In genomic region chr6:121932071-121933009, GRCh38 we compare ENCODE assay signal across 9 cellular contexts.
DNase-seq lines count a peak whose midpoint lies in the region; ATAC-seq, FAIRE-seq and TF ChIP-seq lines count a peak whose summit lies in the region.
"Had no signal": no experiment of that assay in that cellular context is flagged by ENCODE, and none has a peak within 500 bp of the region (broad histone marks: within the 10 kb centered on the region; RNA-seq: fewer than 3 reads in every experiment).

No MANE protein-coding gene starts in this region.

- no peaks in the 10 kb centered on the region for H3K36me3 ChIP-seq in PC-3 (ENCODE audit: low read depth, low read length)
- no peaks in the 10 kb centered on the region for H3K36me3 ChIP-seq in osteoblast (ENCODE audit: insufficient read depth, low read length)

- H3K27me3 ChIP-seq in PC-3 (ENCODE audit: low read length) = no peaks in the 10 kb centered on the region
- H3K27me3 ChIP-seq in osteoblast (ENCODE audit: insufficient read depth, low read length) = no peaks in the 10 kb centered on the region

- ATAC-seq in PC-3 (no peak; the same call in 1 of the 2 replicates), GM18519 (IDR thresholded peaks at IDR 0.05; ENCODE audit: low FRiP score, unreplicated experiment) (no peak)

- FAIRE-seq in GM19239 (lab: Jason Lieb, UNC) = no peak

- intact Hi-C loops in PC-3 (cut with micrococcal nuclease) = no loop called here

- no peaks in the 10 kb centered on the region for H3K9me2 ChIP-seq in PC-3 (replicated peaks; ENCODE audit: low read length)

- no peak overlapping the region for H3K9ac ChIP-seq in PC-3 (ENCODE audit: low read length)

- H3K4me1 ChIP-seq in PC-3 (ENCODE audit: insufficient read depth, low read length) = no peaks in the 10 kb centered on the region; the same call in 1 of the 2 replicates
- H3K4me1 ChIP-seq in osteoblast (ENCODE audit: insufficient read depth, low read length) = peaks cover 17% of the 10 kb centered on the region

- H3K4me3 ChIP-seq in PC-3 (ENCODE audit: low read length) = no peak overlapping the region
- H3K4me3 ChIP-seq in fibroblast of pulmonary artery (replicated peaks; ENCODE audit: low read depth, low read length) = no peak overlapping the region
- peak overlapping the region; percentile 55 for H3K4me3 ChIP-seq in osteoblast (ENCODE audit: insufficient read depth, low read length)

- POLR2A ChIA-PET in PC-3 (lab: Charles Lee; ENCODE audit: unreplicated experiment) = no interaction called here

- H3K27ac ChIP-seq in PC-3 (ENCODE audit: low read length) (no peak overlapping the region), osteoblast (ENCODE audit: low read depth, low read length) (peak overlapping the region; percentile 75)

- no peaks in the 10 kb centered on the region for H3F3A ChIP-seq in PC-3 (ENCODE audit: low read length, unreplicated experiment)

- TF ChIP-seq CTCF in PC-3 (conservative IDR thresholded peaks at IDR 0.05; ENCODE audit: low read depth, low read length) (no peak), fibroblast of pulmonary artery (IDR thresholded peaks at IDR 0.05; ENCODE audit: low read length, missing control alignments) (no peak), osteoblast (IDR thresholded peaks at IDR 0.05; ENCODE audit: extremely low read depth, low read depth, low read length) (no peak)

- H3K4me2 ChIP-seq in PC-3 (ENCODE audit: low read length) (peak overlapping the region; percentile 13; the same call in 1 of the 2 replicates), osteoblast (ENCODE audit: insufficient read depth, low read length) (peak overlapping the region; percentile 74)

- H4K20me1 ChIP-seq in PC-3 (ENCODE audit: low read length) = no peaks in the 10 kb centered on the region
- H4K20me1 ChIP-seq in osteoblast (ENCODE audit: insufficient read depth, low read length) = no peaks in the 10 kb centered on the region

- DNase-seq in DMS114 treated with DMSO at 0.1 percent for 48 hours (lab: John Stamatoyannopoulos, UW; ENCODE audit: unreplicated experiment) = peak; percentile 90
- peak; percentile 51 for DNase-seq in PC-3
- DNase-seq in fibroblast of pulmonary artery (ENCODE audit: low read depth) = peak; percentile 68
- peak; percentile 57 for DNase-seq in osteoblast (ENCODE audit: insufficient read length, low spot score, missing footprints)
- no peak for DNase-seq in GM19239 (ENCODE audit: insufficient read length, low spot score)
- DNase-seq in HPDE6-E6E7 (ENCODE audit: extremely low spot score) = no peak
- no peak for DNase-seq in stimulated activated CD4-positive, alpha-beta T cell treated with anti-CD3 and anti-CD28 coated beads, Interleukin-1b, Interleukin-23, amount 100 ng/mL, for 48 hours
- DNase-seq: SHP77 had no signal

- CTCF ChIA-PET in PC-3 (lab: Charles Lee) = no interaction called here

- no TSS peak for BruUV-seq in PC-3 (replicated peaks; lab: Mats Ljungman, UMichigan)

- no peak overlapping the region; the same call in 1 of the 2 replicates for H2AFZ ChIP-seq in PC-3 (ENCODE audit: low read length)
- peak overlapping the region; percentile 76 for H2AFZ ChIP-seq in osteoblast (ENCODE audit: low read length)

- no peaks in the 10 kb centered on the region for H3K79me2 ChIP-seq in PC-3 (ENCODE audit: low read length)
- H3K79me2 ChIP-seq in osteoblast (ENCODE audit: insufficient read depth, low read length) = no peaks in the 10 kb centered on the region

- H3K9me3 ChIP-seq in PC-3 (ENCODE audit: low read length) = no peaks in the 10 kb centered on the region
- H3K9me3 ChIP-seq in osteoblast (ENCODE audit: low read depth, low read length) = no peaks in the 10 kb centered on the region

Comparison
In these comparisons a context has a peak if more than half of its experiments do, and no peak if none do; other contexts are left out.
1. DNase-seq: peak in DMS114 treated with DMSO at 0.1 percent for 48 hours (single experiment), PC-3 (single experiment), fibroblast of pulmonary artery (single experiment) and osteoblast (single experiment); none in GM19239 (single experiment), HPDE6-E6E7 (single experiment) and stimulated activated CD4-positive, alpha-beta T cell treated with anti-CD3 and anti-CD28 coated beads, Interleukin-1b, Interleukin-23, amount 100 ng/mL, for 48 hours (single experiment).